9 cellular contexts compared by ENCODE assay signal in the genomic region with DNA sequence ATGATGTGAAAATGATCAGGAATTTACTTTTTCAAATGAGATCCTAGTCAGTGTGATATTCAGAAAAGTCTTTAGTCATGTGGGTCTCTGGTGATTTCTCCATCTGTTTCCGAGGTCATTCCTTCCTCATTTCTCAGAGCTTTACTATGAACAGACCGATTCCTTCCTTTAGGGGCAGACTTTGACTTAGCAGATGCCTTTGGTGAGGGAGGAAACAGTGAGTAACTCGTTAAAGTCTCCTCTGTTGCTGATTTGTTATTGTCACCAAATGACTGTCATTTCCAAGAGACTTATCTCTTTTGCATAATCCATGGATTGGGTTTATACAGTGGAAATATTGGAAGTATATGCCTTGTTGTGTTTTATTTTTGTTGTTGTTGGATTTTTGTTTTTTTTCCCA.
A peak's percentile ranks its signal among the peaks of the same experiment; 100 is the strongest.
DNase-seq lines count a peak whose midpoint lies in the region; ATAC-seq and TF ChIP-seq lines count a peak whose summit lies in the region.
"Had no signal": no experiment of that assay in that cellular context is flagged by ENCODE, and none has a peak within 500 bp of the region (broad histone marks: within the 10 kb centered on the region; RNA-seq: fewer than 3 reads in every experiment).

No MANE protein-coding gene starts in this region.

- H3K27ac ChIP-seq in right atrium auricular region (peak overlapping the region in 1 of 2 donors; percentile 10), lung (ENCODE audit: low read depth in 1 of 2, low read length in 1 of 2) (no peak overlapping the region), RWPE1 (no peak overlapping the region), SJCRH30 (no peak overlapping the region)

- DNase-seq in Right ventricle myocardium superior (no peak), right atrium auricular region (ENCODE audit: low spot score) (no peak), cardiac fibroblast (ENCODE audit: low read depth in 2 of 2) (peak; percentile 86 to 92), lung (ENCODE audit: low spot score) (no peak), mucosa of gallbladder (ENCODE audit: low spot score) (no peak), RWPE1 (ENCODE audit: low spot score) (no peak), SJCRH30 (no peak)
- DNase-seq: activated T-cell treated with anti-CD3 and anti-CD28 coated beads, Interleukin-2, amount 50 U/mL, for 4 hours had no signal

- H3K4me3 ChIP-seq in right atrium auricular region (no peak overlapping the region), cardiac fibroblast (replicated peaks in 1 of 2; ENCODE audit: low read depth in 2 of 2, low read length in 2 of 2) (no peak overlapping the region), lung (no peak overlapping the region), SJCRH30 (no peak overlapping the region)

- H3K27me3 ChIP-seq in right atrium auricular region (no peaks in the 10 kb centered on the region), lung (ENCODE audit: control insufficient read depth, insufficient read depth) (no peaks in the 10 kb centered on the region), SJCRH30 (no peaks in the 10 kb centered on the region)

- H3K36me3 ChIP-seq in right atrium auricular region (no peaks in the 10 kb centered on the region), lung (ENCODE audit: control insufficient read depth in 2 of 2, insufficient read depth in 2 of 2, low read length in 2 of 2) (peaks cover 4 to 5% of the 10 kb centered on the region in 2 donors), SJCRH30 (peaks cover 8% of the 10 kb centered on the region; the same call in 1 of the 2 replicates)

- 5 to 37% methylated on average over 3 of the region's 3 CpGs for WGBS in lung, 2 donors

- TF ChIP-seq CTCF in right atrium auricular region (IDR thresholded peaks at IDR 0.05) (peak in 1 of 2 donors; percentile 45), cardiac fibroblast (IDR thresholded peaks at IDR 0.05; ENCODE audit: low read depth, low read length) (peak; percentile 66), lung (IDR thresholded peaks at IDR 0.05; ENCODE audit: control extremely low read depth, extremely low read depth) (no peak), RWPE1 (conservative IDR thresholded peaks at IDR 0.05; ENCODE audit: low read depth) (no peak)

- H3K9me3 ChIP-seq in right atrium auricular region (no peaks in the 10 kb centered on the region), lung (ENCODE audit: control insufficient read depth in 2 of 2, insufficient read depth in 1 of 2, low read length in 1 of 2) (no peaks in the 10 kb centered on the region), SJCRH30 (replicated peaks) (no peaks in the 10 kb centered on the region)

- intact Hi-C loops in Right ventricle myocardium superior (cut with DNase I), result no loop called here

- H3K4me1 ChIP-seq in right atrium auricular region (peaks cover 0 to 7% of the 10 kb centered on the region in 2 donors), lung (ENCODE audit: control insufficient read depth in 2 of 2, insufficient read depth in 2 of 2, low read length in 2 of 2) (peaks cover 0 to 1% of the 10 kb centered on the region in 2 donors), SJCRH30 (peaks cover 4% of the 10 kb centered on the region; the same call in 1 of the 2 replicates)

- POLR2A ChIA-PET in RWPE1 (lab: Yijun Ruan, JAX; ENCODE audit: low non-redundant PET), result no interaction called here

- peak; percentile 72 for ATAC-seq in Right ventricle myocardium superior (ENCODE audit: poor library complexity)
- ATAC-seq in lung (ENCODE audit: insufficient read depth, low FRiP score), result peak; percentile 41
- ATAC-seq in GM19324 (IDR thresholded peaks at IDR 0.05; ENCODE audit: low FRiP score, unreplicated experiment), result no peak

- CTCF ChIA-PET in RWPE1 (lab: Yijun Ruan, JAX), result no interaction called here

Comparison
In these comparisons a context has a peak if more than half of its experiments do, and no peak if none do; other contexts are left out.
1. DNase-seq: peak in cardiac fibroblast (2 of 2); none in Right ventricle myocardium superior (single experiment), right atrium auricular region (single experiment), lung (single experiment), mucosa of gallbladder (single experiment), RWPE1 (single experiment) and SJCRH30 (0 of 2).